In genomic region chr21:35940074-35940927, GRCh38 we compare ENCODE assay signal across 1 cellular context.
TF ChIP-seq lines count a peak whose summit lies in the region.

No MANE protein-coding gene starts in this region.

TF ChIP-seq in HCT116, 20 proteins besides CTCF, POLR2A, EP300 and RAD21 (continued from another document):
- TF ChIP-seq EGR1 (IDR thresholded peaks at IDR 0.05; ENCODE audit: low read depth) (no peak), EZH2phosphoT487 (IDR thresholded peaks at IDR 0.05; ENCODE audit: borderline replicate concordance) (no peak), MAX (IDR thresholded peaks at IDR 0.05) (peak; percentile 53), JUND (IDR thresholded peaks at IDR 0.05) (no peak), EZH2 (IDR thresholded peaks at IDR 0.05) (no peak), SRF (IDR thresholded peaks at IDR 0.05; ENCODE audit: low read depth) (no peak), SIN3A (IDR thresholded peaks at IDR 0.05; ENCODE audit: low read depth) (no peak), CEBPB (IDR thresholded peaks at IDR 0.05; ENCODE audit: low read depth) (no peak)
